Comparison of ENCODE assay signal across 1 cellular context in genomic region chr9:135802876-135803419, GRCh38.
TF ChIP-seq lines count a peak whose summit lies in the region.

No MANE protein-coding gene starts in this region.

TF ChIP-seq in HEK293, 187 proteins besides CTCF, POLR2A, EP300 and RAD21 (continued from another document):
- TF ChIP-seq ZIC2 (tag by site-specific recombination; IDR thresholded peaks at IDR 0.05), result peak; percentile 52
- TF ChIP-seq ZFHX2 (tag by site-specific recombination; conservative IDR thresholded peaks at IDR 0.05), result peak; percentile 93
- TF ChIP-seq ZNF148 (tag by site-specific recombination; IDR thresholded peaks at IDR 0.05; ENCODE audit: borderline replicate concordance), result no peak
- TF ChIP-seq REPIN1 (tag by site-specific recombination; IDR thresholded peaks at IDR 0.05; ENCODE audit: low read depth), result no peak
- 0 out of 2 replicates have a peak, but pooled peaks have one; percentile 13 for TF ChIP-seq ZBTB17 (tag by site-specific recombination; IDR thresholded peaks at IDR 0.05)
- no peak for TF ChIP-seq TSHZ1 (tag by site-specific recombination; IDR thresholded peaks at IDR 0.05; ENCODE audit: borderline replicate concordance)
